Comparison of ENCODE assay signal across 23 cellular contexts in the genomic region with DNA sequence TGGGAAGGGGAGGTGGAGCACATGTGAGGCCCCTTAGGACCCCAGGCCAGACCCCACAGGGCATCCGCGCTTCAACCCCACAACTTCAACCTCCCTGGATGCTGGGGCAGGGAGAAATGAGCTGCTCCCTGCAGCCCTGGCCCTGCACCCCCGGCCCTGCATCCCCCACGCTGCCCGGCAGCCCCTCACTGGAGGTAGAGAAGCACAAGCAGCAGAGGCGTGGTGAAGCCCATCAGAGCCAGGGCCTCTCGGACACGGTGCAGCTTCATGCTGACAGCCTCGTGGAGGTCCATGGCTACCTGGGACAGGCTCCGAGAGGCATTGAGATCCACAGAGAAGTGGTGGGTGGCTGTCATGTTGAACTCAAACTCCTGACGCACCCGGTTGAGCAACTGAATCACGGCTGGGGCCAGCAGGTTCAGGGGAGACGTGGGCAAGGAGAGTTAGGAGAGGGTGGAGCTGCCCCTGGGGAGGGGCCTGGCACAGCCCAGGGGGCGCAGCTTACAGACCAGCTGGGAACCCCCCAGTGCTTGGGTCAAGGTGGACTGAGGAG. TPM values are rescaled to one million over a fixed set of nuclear protein-coding genes. Genes with fewer than 3 reads are reported as not detected.
"Had no signal": no experiment of that assay in that cellular context is flagged by ENCODE, and none has a peak within 500 bp of the region (broad histone marks: within the 10 kb centered on the region; RNA-seq: fewer than 3 reads in every experiment).

No MANE protein-coding gene starts in this region.

- FAIRE-seq: RCC 7860 had no signal

- H3K9me3 ChIP-seq: SJSA1 had no signal

- H3K27me3 ChIP-seq: SJSA1 had no signal

- H3K36me3 ChIP-seq: SJSA1 had no signal

- H3K27ac ChIP-seq: SJSA1, SK-N-MC had no signal

- DNase-seq: KBM-7, NCI-H1092, NCI-H1105 treated with DMSO at 0.1 percent for 48 hours, NCI-H1417 treated with DMSO at 0.1 percent for 48 hours, NCI-H146, NCI-H1694 treated with DMSO at 0.1 percent for 48 hours, NCI-H1930, NCI-H2081 treated with DMSO at 0.1 percent for 48 hours, NCI-H2171, NCI-H226, NCI-H446, NCI-H510A, NCI-H524 treated with DMSO at 0.1 percent for 48 hours, NCI-H69, NCI-H774, Right ventricle myocardium superior, RPMI8226, SIG-M5 had no signal

- H3K4me3 ChIP-seq: SJSA1, SK-N-MC had no signal

RNA-seq across cellular contexts. Expression of a gene that starts 3.3 kb away (rescaled TPM):
- total RNA-seq: SJSA1 had no signal

RNA-seq across cellular contexts. Expression of a gene that starts 3.3 kb away (rescaled TPM):
- total RNA-seq: HT1080, LHCN-M2, Right ventricle myocardium superior, SJSA1 had no signal
